Comparison of ENCODE assay signal across 1 cellular context in genomic region chr3:142596726-142597088, GRCh38.
TF ChIP-seq lines count a peak whose summit lies in the region.

No MANE protein-coding gene starts in this region.

TF ChIP-seq in endothelial cell of umbilical vein, 7 proteins besides CTCF, POLR2A, EP300 and RAD21 (continued from another document):
- TF ChIP-seq MYC (IDR thresholded peaks at IDR 0.05; ENCODE audit: low read depth, low read length) (no peak), FOS (IDR thresholded peaks at IDR 0.05; ENCODE audit: borderline replicate concordance, insufficient read depth, low read length) (no peak)
